15 cellular contexts compared by ENCODE assay signal in the genomic region with DNA sequence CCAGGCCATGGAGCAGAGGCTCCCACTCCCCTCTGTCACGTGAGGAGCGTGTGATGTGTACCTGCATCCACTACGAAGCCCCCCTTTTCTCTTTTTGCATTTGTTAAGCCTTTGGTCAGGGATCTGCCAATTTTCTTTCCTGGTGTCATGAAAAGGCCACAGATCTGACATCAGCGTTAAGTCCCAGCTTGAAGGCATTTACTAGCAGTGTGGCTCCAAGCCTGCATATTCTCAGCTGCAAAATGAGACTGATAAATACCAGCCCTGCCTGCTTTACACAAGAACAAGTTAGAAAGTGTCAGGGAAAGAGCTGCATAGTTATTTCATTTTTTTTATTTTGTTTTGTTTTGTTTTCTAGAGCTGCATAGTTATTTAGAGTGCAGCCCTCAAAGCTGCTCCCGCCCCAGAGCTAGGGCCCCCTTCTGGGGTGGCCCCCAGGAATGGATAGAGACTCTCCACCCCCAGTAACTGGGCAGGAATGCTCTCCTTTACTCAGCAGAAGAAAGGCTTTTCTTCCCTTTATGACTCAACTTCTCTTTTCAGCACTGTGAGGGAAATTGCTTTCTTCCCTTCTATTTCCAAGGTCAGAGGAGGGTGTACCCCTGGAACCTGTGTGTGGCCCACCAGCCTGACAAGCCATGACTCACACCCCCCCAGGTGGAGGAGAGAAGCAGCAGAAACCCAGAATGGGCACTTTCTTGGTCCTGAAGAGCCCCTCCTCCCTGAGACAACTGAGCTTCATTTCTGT. TPM values are rescaled to one million over a fixed set of nuclear protein-coding genes. Genes with fewer than 3 reads are reported as not detected.
A peak's percentile ranks its signal among the peaks of the same experiment; 100 is the strongest.
DNase-seq lines count a peak whose midpoint lies in the region; ATAC-seq and TF ChIP-seq lines count a peak whose summit lies in the region.
"Had no signal": no experiment of that assay in that cellular context is flagged by ENCODE, and none has a peak within 500 bp of the region (broad histone marks: within the 10 kb centered on the region; RNA-seq: fewer than 3 reads in every experiment).

No MANE protein-coding gene starts in this region.

- ATAC-seq in HG02623 (IDR thresholded peaks at IDR 0.05; ENCODE audit: unreplicated experiment) = no peak
- ATAC-seq: stimulated activated naive CD8-positive, alpha-beta T cell treated with anti-CD3 and anti-CD28 coated beads, Interleukin-15, Interleukin-2, amounts not matched to agents 100 U/mL and 50 U/mL, for 24 hours had no signal

- no peak overlapping the region for H3K27ac ChIP-seq in CD4-positive, alpha-beta memory T cell (ENCODE audit: low read depth, low read length)
- H3K27ac ChIP-seq: ascending aorta, epithelial cell of prostate, prostate gland had no signal

- CTCF ChIA-PET in CD4-positive, alpha-beta memory T cell (lab: Charles Lee; ENCODE audit: partially characterized antibody) = interaction anchor here (1.0 to 5.2 kb wide), 5 partner anchors 11 to 125 kb away, joined by 3 to 94 read pairs (median 11); a partner anchor contains a TSS

- H3K27me3 Mint-ChIP-seq in CD14-positive monocyte (ENCODE audit: low read depth in 3 of 3) = peaks cover 22 to 42% (median 28%) of the 10 kb centered on the region in 3 donors
- peaks cover 27% of the 10 kb centered on the region for H3K27me3 Mint-ChIP-seq in dendritic cell treated with granulocyte-macrophage colony-stimulating factor and Interleukin-4, amounts not matched to agents 40 ng/mL and 50 ng/mL, for 4 days
- H3K27me3 Mint-ChIP-seq in nephron (ENCODE audit: low read depth) = peaks cover 86% of the 10 kb centered on the region
- H3K27me3 Mint-ChIP-seq in CD4-positive, alpha-beta memory T cell = peaks cover 6% of the 10 kb centered on the region in 2 donors

- H3K9me3 ChIP-seq in MG63 = no peaks in the 10 kb centered on the region
- H3K9me3 ChIP-seq in CD4-positive, alpha-beta memory T cell (ENCODE audit: control insufficient read depth in 1 of 2, low read length in 2 of 2) = no peaks in the 10 kb centered on the region
- H3K9me3 ChIP-seq: ascending aorta, prostate gland had no signal

- no peak for TF ChIP-seq CTCF in CD14-positive monocyte (IDR thresholded peaks at IDR 0.05)
- no peak for TF ChIP-seq CTCF in nephron (IDR thresholded peaks at IDR 0.05; ENCODE audit: unreplicated experiment in 3 of 3)

- H3K27ac Mint-ChIP-seq in CD14-positive monocyte (peak overlapping the region in 4 of 7 donors; percentile 63 to 83 (median 73)), nephron (peak overlapping the region in 1 of 3 experiments; percentile 71)
- peak overlapping the region; percentile 91 for H3K27ac Mint-ChIP-seq in dendritic cell treated with granulocyte-macrophage colony-stimulating factor and Interleukin-4, amounts not matched to agents 40 ng/mL and 50 ng/mL, for 4 days
- H3K27ac Mint-ChIP-seq in CD4-positive, alpha-beta memory T cell = peak overlapping the region in 1 of 7 donors; percentile 21
- H3K27ac Mint-ChIP-seq: CD4-positive, alpha-beta T cell had no signal

- H3K4me1 Mint-ChIP-seq in CD14-positive monocyte (peaks cover 34% of the 10 kb centered on the region), nephron (peaks cover 36% of the 10 kb centered on the region)
- H3K4me1 Mint-ChIP-seq in dendritic cell treated with granulocyte-macrophage colony-stimulating factor and Interleukin-4, amounts not matched to agents 40 ng/mL and 50 ng/mL, for 4 days (ENCODE audit: low read depth) = peaks cover 76% of the 10 kb centered on the region
- H3K4me1 Mint-ChIP-seq in CD4-positive, alpha-beta memory T cell = peaks cover 0 to 9% (median 0%) of the 10 kb centered on the region in 4 donors

- H3K36me3 Mint-ChIP-seq in CD14-positive monocyte = peaks cover 47 to 64% of the 10 kb centered on the region in 2 donors
- peaks cover 73% of the 10 kb centered on the region for H3K36me3 Mint-ChIP-seq in dendritic cell treated with granulocyte-macrophage colony-stimulating factor and Interleukin-4, amounts not matched to agents 40 ng/mL and 50 ng/mL, for 4 days (ENCODE audit: low read depth)
- no peaks in the 10 kb centered on the region for H3K36me3 Mint-ChIP-seq in nephron (ENCODE audit: low read depth)
- peaks cover 8 to 22% of the 10 kb centered on the region in 2 donors for H3K36me3 Mint-ChIP-seq in CD4-positive, alpha-beta memory T cell

- intact Hi-C loops in CD14-positive monocyte (cut with micrococcal nuclease) = no loop called here
- intact Hi-C loops in dendritic cell treated with granulocyte-macrophage colony-stimulating factor and Interleukin-4, amounts not matched to agents 40 ng/mL and 50 ng/mL, for 4 days (cut with micrococcal nuclease) = loop anchor here (2.0 to 10.0 kb wide), 3 partner anchors 21 to 139 kb away; a partner anchor contains a TSS
- intact Hi-C loops in CD4-positive, alpha-beta memory T cell (cut with micrococcal nuclease) = no loop called here

- H3K4me3 ChIP-seq in MG63 = no peak overlapping the region
- no peak overlapping the region for H3K4me3 ChIP-seq in CD4-positive, alpha-beta memory T cell (ENCODE audit: low read length in 2 of 2)
- H3K4me3 ChIP-seq: ascending aorta, prostate gland had no signal

- POLR2A ChIA-PET in CD4-positive, alpha-beta memory T cell (lab: Charles Lee; ENCODE audit: partially characterized antibody) = interaction anchor here (5.3 kb wide), 1 partner anchor 22 kb away, joined by 67 read pairs; a partner anchor contains a TSS

- H3K9me3 Mint-ChIP-seq in CD14-positive monocyte = peaks cover 0 to 10% (median 0%) of the 10 kb centered on the region in 7 donors
- no peaks in the 10 kb centered on the region for H3K9me3 Mint-ChIP-seq in dendritic cell treated with granulocyte-macrophage colony-stimulating factor and Interleukin-4, amounts not matched to agents 40 ng/mL and 50 ng/mL, for 4 days
- H3K9me3 Mint-ChIP-seq in nephron = no peaks in the 10 kb centered on the region
- peaks cover 0 to 2% (median 0%) of the 10 kb centered on the region in 8 donors for H3K9me3 Mint-ChIP-seq in CD4-positive, alpha-beta memory T cell
- H3K9me3 Mint-ChIP-seq: CD4-positive, alpha-beta T cell had no signal

- peak overlapping the region in 1 of 2 donors; percentile 46 for H3K4me3 Mint-ChIP-seq in CD14-positive monocyte
- peak overlapping the region; percentile 45 for H3K4me3 Mint-ChIP-seq in dendritic cell treated with granulocyte-macrophage colony-stimulating factor and Interleukin-4, amounts not matched to agents 40 ng/mL and 50 ng/mL, for 4 days
- peak overlapping the region; percentile 17 to 77 (median 71) for H3K4me3 Mint-ChIP-seq in nephron
- peak overlapping the region in 3 of 8 donors; percentile 9 to 49 (median 20) for H3K4me3 Mint-ChIP-seq in CD4-positive, alpha-beta memory T cell

- no peaks in the 10 kb centered on the region for H3K36me3 ChIP-seq in MG63
- peaks cover 8% of the 10 kb centered on the region for H3K36me3 ChIP-seq in CD4-positive, alpha-beta memory T cell (ENCODE audit: insufficient read depth, low read length)
- H3K36me3 ChIP-seq: ascending aorta, prostate gland had no signal

- peaks cover 8% of the 10 kb centered on the region for H3K4me1 ChIP-seq in CD4-positive, alpha-beta memory T cell (ENCODE audit: insufficient read depth, low read length)
- H3K4me1 ChIP-seq: prostate gland had no signal

- peaks cover 3% of the 10 kb centered on the region; the same call in 1 of the 2 replicates for H3K27me3 ChIP-seq in MG63
- peaks cover 6% of the 10 kb centered on the region for H3K27me3 ChIP-seq in CD4-positive, alpha-beta memory T cell (ENCODE audit: insufficient read depth, low read length)

- DNase-seq in CD14-positive monocyte (ENCODE audit: low spot score) = no peak
- DNase-seq in M059J (ENCODE audit: low read depth) = peak; percentile 32
- DNase-seq in MG63 = no peak
- DNase-seq in CD4-positive, alpha-beta memory T cell = no peak
- DNase-seq in stimulated activated CD4-positive, alpha-beta T cell treated with anti-CD3 and anti-CD28 coated beads, Interleukin-4, amount 100 ng/mL, for 4 hours = no peak
- DNase-seq: activated T-cell treated with anti-CD3 and anti-CD28 coated beads, Interleukin-2, amount 50 U/mL, for 1 hour; CD4-positive, alpha-beta T cell; stimulated activated CD4-positive, alpha-beta T cell treated with anti-CD3 and anti-CD28 coated beads, Interleukin-4, amount 100 ng/mL, for 24 hours; stimulated activated naive CD8-positive, alpha-beta T cell treated with anti-CD3 and anti-CD28 coated beads, Interleukin-15, Interleukin-2, amounts not matched to agents 100 U/mL and 50 U/mL, for 24 hours had no signal

RNA-seq across cellular contexts. Expression of a gene that starts 2.5 kb away (rescaled TPM):
- polyA plus RNA-seq in CD14-positive monocyte = not detected
- not detected in 2 replicates for total RNA-seq in M059J (2014; rRNA removed; shearing (Covaris generic))
- not detected in 2 replicates for total RNA-seq in MG63 (2014; rRNA removed; shearing (Covaris generic); ENCODE audit: low replicate concordance)
- not detected for total RNA-seq in CD4-positive, alpha-beta memory T cell
- polyA plus RNA-seq in CD4-positive, alpha-beta memory T cell = not detected
- total RNA-seq: ascending aorta; CD4-positive, alpha-beta T cell had no signal

RNA-seq across cellular contexts. Expression of a gene that starts 22.4 kb away (rescaled TPM):
- 10 to 100 TPM; 56.5 to 74.5 TPM for polyA plus RNA-seq in CD14-positive monocyte
- not detected in 2 replicates for total RNA-seq in M059J (2014; rRNA removed; shearing (Covaris generic))
- total RNA-seq in MG63 (2014; rRNA removed; shearing (Covaris generic); ENCODE audit: low replicate concordance) = not detected in 2 replicates
- total RNA-seq in CD4-positive, alpha-beta memory T cell = 100 to 1,000 TPM; 211 to 219 TPM
- polyA plus RNA-seq in CD4-positive, alpha-beta memory T cell = 10 to 100 TPM; 22.6 to 37.5 TPM

RNA-seq across cellular contexts. Expression of a gene that starts 38.2 kb away (rescaled TPM):
- 1 to 10 TPM; 5.1 to 8.3 TPM for polyA plus RNA-seq in CD14-positive monocyte
- total RNA-seq in M059J (2014; rRNA removed; shearing (Covaris generic)) = 21.6 and 29.3 TPM in 2 replicates
- total RNA-seq in MG63 (2014; rRNA removed; shearing (Covaris generic); ENCODE audit: low replicate concordance) = 8.9 and 9.6 TPM in 2 replicates
- total RNA-seq in CD4-positive, alpha-beta memory T cell = 1 to 10 TPM; 7.2 to 7.5 TPM
- 1 to 10 TPM in 1 of 2 donors, under 1 TPM in 1; 0.08 to 2.8 TPM for polyA plus RNA-seq in CD4-positive, alpha-beta memory T cell

RNA-seq across cellular contexts. Expression of a gene that starts 46.5 kb away (rescaled TPM):
- polyA plus RNA-seq in CD14-positive monocyte = not detected
- 9.8 and 13.0 TPM in 2 replicates for total RNA-seq in M059J (2014; rRNA removed; shearing (Covaris generic))
- 3.9 TPM in 1 of 2 replicates, not detected in the other for total RNA-seq in MG63 (2014; rRNA removed; shearing (Covaris generic); ENCODE audit: low replicate concordance)
- under 1 TPM in 1 of 2 experiments, not detected in 1; 0.67 TPM for total RNA-seq in CD4-positive, alpha-beta memory T cell
- polyA plus RNA-seq in CD4-positive, alpha-beta memory T cell = 1 to 10 TPM in 1 of 2 donors, under 1 TPM in 1; 0.53 to 1.7 TPM
- total RNA-seq: ascending aorta had no signal

RNA-seq across cellular contexts. Expression of a gene that starts 55.4 kb away (rescaled TPM):
- under 1 TPM; 0.13 to 0.39 TPM for polyA plus RNA-seq in CD14-positive monocyte
- total RNA-seq in M059J (2014; rRNA removed; shearing (Covaris generic)) = 9.4 and 14.1 TPM in 2 replicates
- total RNA-seq in MG63 (2014; rRNA removed; shearing (Covaris generic); ENCODE audit: low replicate concordance) = 4.0 and 8.2 TPM in 2 replicates
- 1 to 10 TPM; 2.6 to 5.1 TPM for total RNA-seq in CD4-positive, alpha-beta memory T cell
- polyA plus RNA-seq in CD4-positive, alpha-beta memory T cell = under 1 TPM in 1 of 2 donors, not detected in 1; 0.53 TPM

Comparison
In these comparisons a context has a peak if more than half of its experiments do, and no peak if none do; other contexts are left out.
1. RNA of a gene that starts 22.4 kb away (total RNA-seq): 211 to 219 TPM in CD4-positive, alpha-beta memory T cell; not detected in M059J and not detected in MG63; every median in the first group is over 100 times any median in the second.